In the genomic region with DNA sequence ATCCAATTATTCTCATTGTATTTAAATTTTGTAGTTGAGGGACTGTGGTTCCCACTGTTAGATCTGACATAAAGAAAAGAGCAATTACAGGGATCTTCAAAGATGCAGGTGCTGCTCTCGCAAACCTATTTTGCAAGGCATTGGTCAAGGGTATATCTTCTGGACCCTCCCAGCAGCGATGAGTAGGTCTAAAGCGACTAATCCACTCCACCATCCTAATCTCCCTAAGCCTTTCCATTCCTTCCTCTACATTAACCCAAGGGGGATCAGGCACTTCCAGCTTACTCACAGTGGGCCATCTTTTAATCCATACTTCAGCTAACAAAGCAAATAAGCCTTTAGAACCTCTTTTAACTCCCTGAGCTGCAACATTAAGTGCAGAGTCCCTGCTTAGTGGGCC, we compare ENCODE assay signal across 18 cellular contexts. TPM values are rescaled to one million over a fixed set of nuclear protein-coding genes. Genes with fewer than 3 reads are reported as not detected.
DNase-seq lines count a peak whose midpoint lies in the region; TF ChIP-seq lines count a peak whose summit lies in the region.
"Had no signal": no experiment of that assay in that cellular context is flagged by ENCODE, and none has a peak within 500 bp of the region (broad histone marks: within the 10 kb centered on the region; RNA-seq: fewer than 3 reads in every experiment).

No MANE protein-coding gene starts in this region.

- intact Hi-C loops in dorsolateral prefrontal cortex (cut with DNase I): no loop called here

- no peak overlapping the region for H2AFZ ChIP-seq in neural progenitor cell (replicated peaks)

- H3K27ac ChIP-seq in neural progenitor cell (no peak overlapping the region), dorsolateral prefrontal cortex (no peak overlapping the region)
- H3K27ac ChIP-seq: 22Rv1; A549; BLaER1 treated with 17β-estradiol and CSF1 and Interleukin-3, amounts not matched to agents 10 nM and 100 nM; C4-2B had no signal

- peaks cover 5% of the 10 kb centered on the region for H3K4me1 Mint-ChIP-seq in neural progenitor cell
- H3K4me1 Mint-ChIP-seq: B cell had no signal

- no peak overlapping the region for H3K27ac Mint-ChIP-seq in neural progenitor cell
- H3K27ac Mint-ChIP-seq: B cell; CD4-positive, alpha-beta T cell; CD8-positive, alpha-beta T cell had no signal

- no peak for TF ChIP-seq CTCF in neural progenitor cell (IDR thresholded peaks at IDR 0.05)
- no peak for TF ChIP-seq CTCF in dorsolateral prefrontal cortex (IDR thresholded peaks at IDR 0.05 in 54 of 56, conservative IDR thresholded peaks at IDR 0.05 in 2 of 56; ENCODE audit: low read depth in 1 of 56, partially characterized antibody in 56 of 56)

- no peak overlapping the region for H3K4me2 ChIP-seq in neural progenitor cell
- H3K4me2 ChIP-seq: A549 had no signal

- DNase-seq in D341Med (ENCODE audit: low spot score) (peak; percentile 49), NCI-H524 treated with DMSO at 0.1 percent for 48 hours (lab: John Stamatoyannopoulos, UW) (peak; percentile 99), NCI-H82 treated with DMSO at 0.1 percent for 48 hours (lab: John Stamatoyannopoulos, UW; ENCODE audit: unreplicated experiment) (peak; percentile 97), neural progenitor cell (ENCODE audit: low spot score) (peak; percentile 57), SHP77 (lab: John Stamatoyannopoulos, UW) (no peak), dorsolateral prefrontal cortex (no peak)
- DNase-seq in activated naive CD4-positive, alpha-beta T cell (lab: John Stamatoyannopoulos, UW): no peak
- DNase-seq: AML-193; CD4-positive, alpha-beta T cell; CD8-positive, alpha-beta T cell; COR-L47; DMS79 treated with DMSO at 0.1 percent for 48 hours; GF-D8 had no signal

- peaks cover 3% of the 10 kb centered on the region for H3K4me1 ChIP-seq in neural progenitor cell
- H3K4me1 ChIP-seq: A549 had no signal

- H3K4me3 ChIP-seq in neural progenitor cell (no peak overlapping the region), dorsolateral prefrontal cortex (no peak overlapping the region)
- H3K4me3 ChIP-seq: A549; BLaER1 treated with 17β-estradiol and CSF1 and Interleukin-3, amounts not matched to agents 10 nM and 100 nM had no signal

- H3K9ac ChIP-seq in neural progenitor cell: no peak overlapping the region
- H3K9ac ChIP-seq: BLaER1 treated with 17β-estradiol and CSF1 and Interleukin-3, amounts not matched to agents 10 nM and 100 nM had no signal

- H3K27me3 ChIP-seq in neural progenitor cell (no peaks in the 10 kb centered on the region), dorsolateral prefrontal cortex (no peaks in the 10 kb centered on the region)
- H3K27me3 ChIP-seq: BLaER1 treated with 17β-estradiol and CSF1 and Interleukin-3, amounts not matched to agents 10 nM and 100 nM had no signal

- no peak overlapping the region for H3K4me3 Mint-ChIP-seq in neural progenitor cell
- H3K4me3 Mint-ChIP-seq: B cell; CD4-positive, alpha-beta T cell; CD8-positive, alpha-beta T cell had no signal

- H3K36me3 Mint-ChIP-seq in neural progenitor cell: no peaks in the 10 kb centered on the region
- H3K36me3 Mint-ChIP-seq: CD8-positive, alpha-beta T cell had no signal

- H3K9me3 Mint-ChIP-seq in neural progenitor cell: no peaks in the 10 kb centered on the region
- H3K9me3 Mint-ChIP-seq: CD4-positive, alpha-beta T cell; CD8-positive, alpha-beta T cell had no signal

- H3F3A ChIP-seq in neural progenitor cell (ENCODE audit: low read depth): peaks cover 4% of the 10 kb centered on the region

- H3K79me2 ChIP-seq in neural progenitor cell (ENCODE audit: low read depth): no peaks in the 10 kb centered on the region

- H3K27me3 Mint-ChIP-seq in neural progenitor cell (ENCODE audit: insufficient read depth, low read depth): peaks cover 3% of the 10 kb centered on the region
- H3K27me3 Mint-ChIP-seq: CD4-positive, alpha-beta T cell had no signal

- no peaks in the 10 kb centered on the region for H3K9me3 ChIP-seq in neural progenitor cell (ENCODE audit: low read depth)
- H3K9me3 ChIP-seq: A549 had no signal

- H3K36me3 ChIP-seq in neural progenitor cell: no peaks in the 10 kb centered on the region
- H3K36me3 ChIP-seq: BLaER1 treated with 17β-estradiol and CSF1 and Interleukin-3, amounts not matched to agents 10 nM and 100 nM had no signal

- no peaks in the 10 kb centered on the region for H4K20me1 ChIP-seq in neural progenitor cell (ENCODE audit: low read depth)
- H4K20me1 ChIP-seq: BLaER1 treated with 17β-estradiol and CSF1 and Interleukin-3, amounts not matched to agents 10 nM and 100 nM had no signal

RNA-seq across cellular contexts. Expression of a gene that starts 37.0 kb away (rescaled TPM):
- 26.3 and 31.3 TPM in 2 replicates for total RNA-seq in neural progenitor cell (ENCODE audit: low replicate concordance)
- total RNA-seq in dorsolateral prefrontal cortex: 100 to 1,000 TPM in 3 of 120 experiments, 10 to 100 TPM in 117; 23.2 to 140 (median 47.8) TPM

Comparison
In these comparisons a context has a peak if more than half of its experiments do, and no peak if none do; other contexts are left out.
1. DNase-seq: peak in D341Med (single experiment), NCI-H524 treated with DMSO at 0.1 percent for 48 hours (single experiment), NCI-H82 treated with DMSO at 0.1 percent for 48 hours (single experiment) and neural progenitor cell (single experiment); none in SHP77 (0 of 2), activated naive CD4-positive, alpha-beta T cell (0 of 4) and dorsolateral prefrontal cortex (0 of 10).